In genomic region chr6:149636116-149636515, GRCh38 we compare ENCODE assay signal across 16 cellular contexts. TPM values are rescaled to one million over a fixed set of nuclear protein-coding genes. Genes with fewer than 3 reads are reported as not detected.
DNase-seq lines count a peak whose midpoint lies in the region; ATAC-seq and TF ChIP-seq lines count a peak whose summit lies in the region.
"Had no signal": no experiment of that assay in that cellular context is flagged by ENCODE, and none has a peak within 500 bp of the region (broad histone marks: within the 10 kb centered on the region; RNA-seq: fewer than 3 reads in every experiment).

No MANE protein-coding gene starts in this region.

- BruUV-seq in mammary epithelial cell (replicated peaks; lab: Mats Ljungman, UMichigan): no TSS peak

- peaks cover 2% of the 10 kb centered on the region for H3K36me3 ChIP-seq in mammary epithelial cell (ENCODE audit: insufficient read depth, low read length)
- H3K36me3 ChIP-seq in BE2C: no peaks in the 10 kb centered on the region
- H3K36me3 ChIP-seq: pancreas had no signal

- dilution Hi-C loops in mammary epithelial cell (cut with HindIII; ENCODE audit: low sequenced_read_pairs): no loop called here

- no peaks in the 10 kb centered on the region for H3K4me1 ChIP-seq in mammary epithelial cell (ENCODE audit: insufficient read depth, low read length)
- H3K4me1 ChIP-seq in BE2C: no peaks in the 10 kb centered on the region
- H3K4me1 ChIP-seq: pancreas had no signal

- in situ Hi-C loops in mammary epithelial cell (cut with MboI; ENCODE audit: low sequenced_read_pairs in 2 of 2): no loop called here

- intact Hi-C loops in mammary epithelial cell (cut with micrococcal nuclease): no loop called here

- no peak overlapping the region for H3K4me2 ChIP-seq in mammary epithelial cell (ENCODE audit: insufficient read depth, low read depth, low read length)

- WGBS in mammary epithelial cell (ENCODE audit: low coverage, missing lambda C conversion rate): 53% methylated on average over 2 of the region's 2 CpGs

- CTCF ChIA-PET in mammary epithelial cell (lab: Charles Lee; ENCODE audit: low non-redundant PET): no interaction called here

- no peaks in the 10 kb centered on the region for H4K20me1 ChIP-seq in mammary epithelial cell (ENCODE audit: insufficient read depth, low read length)

- H3K9ac ChIP-seq in mammary epithelial cell (ENCODE audit: insufficient read depth, low read length): no peak overlapping the region

- no peak for ATAC-seq in GM18519 (IDR thresholded peaks at IDR 0.05; ENCODE audit: low FRiP score, unreplicated experiment)
- ATAC-seq: GM12878, pancreas had no signal

- H3K79me2 ChIP-seq in mammary epithelial cell (ENCODE audit: insufficient read depth, low read length): peaks cover 20% of the 10 kb centered on the region

- peak; percentile 54 for DNase-seq in AG10803 (ENCODE audit: low read depth)
- DNase-seq in HT1080 (ENCODE audit: low read depth): peak; percentile 55
- DNase-seq in mammary epithelial cell: peak; percentile 12
- DNase-seq in kidney glomerular epithelial cell (lab: John Stamatoyannopoulos, UW): peak; percentile 2
- no peak for DNase-seq in effector CD4-positive, alpha-beta T cell
- no peak for DNase-seq in T-helper 1 cell
- DNase-seq in BE2C: no peak
- DNase-seq: activated CD4-positive, alpha-beta memory T cell treated with anti-CD3 and anti-CD28 coated beads for 36 hours; amygdala; C1 segment of cervical spinal cord; NCI-H2107; pancreas; stimulated activated CD4-positive, alpha-beta T cell treated with anti-CD3 and anti-CD28 coated beads, Interleukin-12 subunit alpha, Interleukin-12 subunit beta, amount 100 ng/mL, for 4 hours; T-helper 9 cell had no signal

- H3K9me3 ChIP-seq in mammary epithelial cell (replicated peaks; ENCODE audit: insufficient read depth, low read length) (no peaks in the 10 kb centered on the region), BE2C (no peaks in the 10 kb centered on the region)
- H3K9me3 ChIP-seq: pancreas had no signal

- no peak overlapping the region for H2AFZ ChIP-seq in mammary epithelial cell (ENCODE audit: low read depth, low read length)

- no peak for TF ChIP-seq CTCF in AG10803 (conservative IDR thresholded peaks at IDR 0.05; ENCODE audit: low read length)
- TF ChIP-seq CTCF in mammary epithelial cell (conservative IDR thresholded peaks at IDR 0.05 in 1 of 2, IDR thresholded peaks at IDR 0.05 in 1 of 2; ENCODE audit: extremely low read depth in 1 of 2, insufficient read depth in 1 of 2, low read depth in 1 of 2, low read length in 2 of 2): no peak
- TF ChIP-seq CTCF in BE2C (IDR thresholded peaks at IDR 0.05; ENCODE audit: low read depth, low read length): no peak

- H3K27ac ChIP-seq in mammary epithelial cell (ENCODE audit: insufficient read depth, low read depth, low read length): no peak overlapping the region
- H3K27ac ChIP-seq: pancreas had no signal

- H3K27me3 ChIP-seq in mammary epithelial cell (ENCODE audit: insufficient read depth, low read length) (no peaks in the 10 kb centered on the region), BE2C (no peaks in the 10 kb centered on the region)
- H3K27me3 ChIP-seq: pancreas had no signal

- H3K4me3 ChIP-seq in AG10803 (ENCODE audit: low read length): no peak overlapping the region
- H3K4me3 ChIP-seq in mammary epithelial cell (replicated peaks in 1 of 3; ENCODE audit: insufficient read depth in 1 of 3, low read depth in 2 of 3, low read length in 3 of 3): no peak overlapping the region
- H3K4me3 ChIP-seq in BE2C (ENCODE audit: low read depth, low read length): no peak overlapping the region
- H3K4me3 ChIP-seq: GM12878, pancreas had no signal

RNA-seq across cellular contexts. Expression of gene KATNA1, which starts 12.4 kb away (rescaled TPM):
- 19.2 and 22.3 TPM in 2 replicates for total RNA-seq in HT1080 (2014; rRNA removed; shearing (Covaris generic))
- 7.7 and 8.5 TPM in 2 replicates for polyA plus RNA-seq in HT1080 (2015; cell fraction: cytosol; rRNA removed)
- polyA plus RNA-seq in HT1080 (2015; cell fraction: nucleus; rRNA removed): 7.2 and 12.4 TPM in 2 replicates
- 10 to 100 TPM; 19.3 to 21.3 TPM for total RNA-seq in mammary epithelial cell
- polyA plus RNA-seq in mammary epithelial cell: 12.1 TPM
- polyA minus RNA-seq in mammary epithelial cell: 39.7 TPM
- polyA plus RNA-seq in BE2C (2012; ENCODE audit: insufficient read depth, insufficient read length, low read depth): 11.4 TPM

Comparison
In these comparisons a context has a peak if more than half of its experiments do, and no peak if none do; other contexts are left out.
1. DNase-seq: peak in AG10803 (single experiment), HT1080 (single experiment), mammary epithelial cell (single experiment) and kidney glomerular epithelial cell (single experiment); none in effector CD4-positive, alpha-beta T cell (single experiment), T-helper 1 cell (0 of 5) and BE2C (single experiment).